In the genomic region with DNA sequence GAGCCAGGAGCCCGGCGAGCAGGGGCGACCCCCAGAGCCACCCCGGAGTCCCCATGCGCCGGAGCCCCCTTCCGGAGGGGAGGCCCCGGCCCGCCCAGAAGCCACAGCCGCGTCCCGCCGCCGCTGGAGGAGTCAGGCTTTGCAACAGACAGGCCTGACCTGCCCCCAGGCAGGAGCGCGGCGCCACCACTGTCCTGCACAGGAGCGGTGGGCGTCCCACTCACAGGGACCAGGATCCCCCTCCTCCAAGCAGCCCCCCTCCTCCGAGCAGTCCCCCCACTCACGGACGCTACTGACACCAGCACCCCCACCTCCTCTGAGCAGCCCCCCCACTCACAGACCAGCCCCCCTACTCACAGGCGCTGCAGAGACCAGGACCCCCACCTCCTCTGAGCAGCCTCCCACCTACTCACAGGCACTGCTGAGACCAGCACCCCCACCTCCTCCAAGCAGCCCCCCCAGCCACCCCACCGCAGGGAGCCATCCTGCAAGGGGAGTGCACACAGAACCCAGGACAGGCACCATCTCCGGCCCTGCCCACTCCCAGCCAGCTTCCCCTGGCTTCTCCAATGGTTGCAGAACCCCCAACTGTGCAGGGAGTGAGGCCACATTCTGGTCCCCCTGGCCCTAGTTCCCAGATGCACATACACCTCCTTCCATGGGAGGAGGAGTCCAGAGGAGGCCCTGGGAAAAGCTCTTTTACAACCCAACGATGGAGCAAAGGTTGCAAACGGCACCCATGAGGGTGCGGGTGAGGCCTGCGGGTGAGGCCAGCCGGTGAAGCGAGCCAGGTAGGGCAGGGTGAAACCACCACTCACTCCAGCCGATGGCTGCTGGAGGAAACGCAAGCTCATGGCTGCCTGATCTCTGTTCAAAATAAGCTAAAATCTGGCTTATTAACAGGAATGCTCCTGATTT, we compare ENCODE assay signal across 8 cellular contexts.
A peak's percentile ranks its signal among the peaks of the same experiment; 100 is the strongest.
DNase-seq lines count a peak whose midpoint lies in the region; ATAC-seq and TF ChIP-seq lines count a peak whose summit lies in the region.

No MANE protein-coding gene starts in this region.

- H2BK120ac ChIP-seq in mesenchymal stem cell (ENCODE audit: low read depth, low read length), result peak overlapping the region; percentile 94

- ATAC-seq in GM21723 (IDR thresholded peaks at IDR 0.05; ENCODE audit: unreplicated experiment) (peak; percentile 26), thoracic aorta (ENCODE audit: insufficient number of reproducible peaks, low FRiP score, low read depth) (no peak), HG02885 (IDR thresholded peaks at IDR 0.05; ENCODE audit: poor library complexity, unreplicated experiment) (no peak)

- peak overlapping the region; percentile 71 for H2BK5ac ChIP-seq in mesenchymal stem cell (ENCODE audit: low read depth, low read length, poor library complexity, severe bottlenecking)

- peak overlapping the region; percentile 71 for H3K4me3 ChIP-seq in BJ (ENCODE audit: low read depth, low read length)
- H3K4me3 ChIP-seq in choroid plexus epithelial cell (ENCODE audit: low read depth, low read length), result peak overlapping the region; percentile 75
- peak overlapping the region; percentile 71 to 74 for H3K4me3 ChIP-seq in mesenchymal stem cell (ENCODE audit: insufficient read depth in 1 of 2, low read depth in 1 of 2, low read length in 2 of 2)
- H3K4me3 ChIP-seq in thoracic aorta, result peak overlapping the region; percentile 93

- peak overlapping the region; percentile 90 for H4K8ac ChIP-seq in mesenchymal stem cell (ENCODE audit: low read length)

- peak overlapping the region in 1 of 2 experiments; percentile 90 for H3K23ac ChIP-seq in mesenchymal stem cell (ENCODE audit: low read length in 2 of 2)

- H3K18ac ChIP-seq in mesenchymal stem cell (ENCODE audit: low read depth in 1 of 2, low read length in 2 of 2), result peak overlapping the region; percentile 84 to 97

- H3K9ac ChIP-seq in mesenchymal stem cell (ENCODE audit: low read length), result peak overlapping the region; percentile 71

- H2BK12ac ChIP-seq in mesenchymal stem cell (ENCODE audit: low read length in 2 of 2), result peak overlapping the region; percentile 78 to 99

- peak overlapping the region in 1 of 2 experiments; percentile 96 for H3K14ac ChIP-seq in mesenchymal stem cell (ENCODE audit: low read length in 2 of 2)

- H2AK5ac ChIP-seq in mesenchymal stem cell (ENCODE audit: low read length, severe bottlenecking), result peak overlapping the region; percentile 90

- peak overlapping the region; percentile 64 to 91 for H3K4ac ChIP-seq in mesenchymal stem cell (ENCODE audit: low read depth in 1 of 2, low read length in 2 of 2)

- no peaks in the 10 kb centered on the region for H3K27me3 ChIP-seq in BJ (ENCODE audit: control insufficient read depth, insufficient read depth, low read length)
- H3K27me3 ChIP-seq in mesenchymal stem cell (ENCODE audit: control insufficient read depth in 1 of 2, insufficient read depth in 1 of 2, low read length in 2 of 2), result no peaks in the 10 kb centered on the region
- no peaks in the 10 kb centered on the region for H3K27me3 ChIP-seq in thoracic aorta (replicated peaks; ENCODE audit: insufficient read depth)

- no peak overlapping the region for H2AFZ ChIP-seq in mesenchymal stem cell (ENCODE audit: low read depth, low read length)

- H3K79me1 ChIP-seq in mesenchymal stem cell (replicated peaks; ENCODE audit: low read length, poor library complexity, severe bottlenecking), result peaks cover 10% of the 10 kb centered on the region

- no peaks in the 10 kb centered on the region for H3K9me3 ChIP-seq in mesenchymal stem cell (ENCODE audit: control insufficient read depth, low read length)
- no peaks in the 10 kb centered on the region for H3K9me3 ChIP-seq in thoracic aorta

- CTCF ChIA-PET in BJ (lab: Yijun Ruan, JAX) (interaction anchor here (2.8 kb wide), 1 partner anchor 12 kb away, joined by 13 read pairs; no protein-coding TSS in a partner anchor), RWPE1 (lab: Yijun Ruan, JAX) (interaction anchor here (0.6 to 0.9 kb wide), 2 partner anchors 51 to 58 kb away, joined by 3 read pairs; no protein-coding TSS in a partner anchor)

- peak overlapping the region; percentile 68 for H3K4me2 ChIP-seq in mesenchymal stem cell (ENCODE audit: low read length, poor library complexity, severe bottlenecking)

- DNase-seq in BJ (ENCODE audit: low read depth) (no peak), RWPE1 (ENCODE audit: low spot score) (no peak), choroid plexus epithelial cell (ENCODE audit: low read depth) (peak; percentile 18), mesenchymal stem cell (peak; percentile 56), thoracic aorta (ENCODE audit: low spot score) (no peak), NOMO-1 treated with dmso at 0.1 percent for 144 hours (lab: John Stamatoyannopoulos, UW; ENCODE audit: unreplicated experiment) (no peak)

- H3K27ac ChIP-seq in RWPE1 (peak overlapping the region; percentile 97), mesenchymal stem cell (ENCODE audit: low read length, poor library complexity, severe bottlenecking) (peak overlapping the region; percentile 90), thoracic aorta (peak overlapping the region; percentile 96 to 97)

- whole genome bisulfite sequencing in mesenchymal stem cell, result 22% methylated on average over 28 of the region's 33 CpGs

- H2BK15ac ChIP-seq in mesenchymal stem cell (ENCODE audit: low read depth, poor library complexity, severe bottlenecking), result peak overlapping the region; percentile 84

- TF ChIP-seq CTCF in BJ (IDR thresholded peaks at IDR 0.05; ENCODE audit: insufficient read depth, low read depth, low read length), result 0 out of 2 replicates have a peak, but pooled peaks have one; percentile 11
- no peak for TF ChIP-seq CTCF in RWPE1 (conservative IDR thresholded peaks at IDR 0.05; ENCODE audit: low read depth)
- peak; percentile 1 for TF ChIP-seq CTCF in choroid plexus epithelial cell (conservative IDR thresholded peaks at IDR 0.05; ENCODE audit: low read depth, low read length)
- no peak for TF ChIP-seq CTCF in thoracic aorta (IDR thresholded peaks at IDR 0.05)

- H3K4me1 ChIP-seq in mesenchymal stem cell (ENCODE audit: control insufficient read depth, insufficient read depth, low read depth, low read length), result peaks cover 53% of the 10 kb centered on the region
- peaks cover 46 to 90% of the 10 kb centered on the region in 2 donors for H3K4me1 ChIP-seq in thoracic aorta (ENCODE audit: control insufficient read depth in 1 of 2, low read depth in 2 of 2)

- POLR2A ChIA-PET in BJ (lab: Charles Lee) (no interaction called here), RWPE1 (lab: Yijun Ruan, JAX; ENCODE audit: low non-redundant PET) (interaction anchor here (0.7 kb wide), 1 partner anchor 37 kb away, joined by 3 read pairs; no protein-coding TSS in a partner anchor)

- no peaks in the 10 kb centered on the region for H3K36me3 ChIP-seq in BJ (ENCODE audit: control insufficient read depth, insufficient read depth, low read length)
- peaks cover 9 to 11% of the 10 kb centered on the region in 2 experiments for H3K36me3 ChIP-seq in mesenchymal stem cell (ENCODE audit: control insufficient read depth in 1 of 2, insufficient read depth in 2 of 2, low read depth in 1 of 2, low read length in 2 of 2)
- H3K36me3 ChIP-seq in thoracic aorta, result no peaks in the 10 kb centered on the region

- H4K91ac ChIP-seq in mesenchymal stem cell (ENCODE audit: low read length), result peak overlapping the region; percentile 95

Comparison
In these comparisons a context has a peak if more than half of its experiments do, and no peak if none do; other contexts are left out.
1. DNase-seq: peak in choroid plexus epithelial cell (single experiment) and mesenchymal stem cell (single experiment); none in BJ (single experiment), RWPE1 (single experiment), thoracic aorta (single experiment) and NOMO-1 treated with dmso at 0.1 percent for 144 hours (single experiment).
2. CTCF ChIP-seq: peak in BJ (single experiment) and choroid plexus epithelial cell (single experiment); none in RWPE1 (single experiment) and thoracic aorta (single experiment).
3. Peak in every context shown above with its lines, with median percentiles within 50 percentile points of each other: H3K4me3 ChIP-seq and H3K27ac ChIP-seq.